In genomic region chr4:173802714-173803022, GRCh38 we compare ENCODE assay signal across 15 cellular contexts.
"Had no signal": no experiment of that assay in that cellular context is flagged by ENCODE, and none has a peak within 500 bp of the region (broad histone marks: within the 10 kb centered on the region; RNA-seq: fewer than 3 reads in every experiment).

No MANE protein-coding gene starts in this region.

- H3K9ac ChIP-seq: parathyroid adenoma had no signal

- H3K9me3 ChIP-seq: gastroesophageal sphincter, prostate gland, stomach, thoracic aorta had no signal

- H3K27me3 ChIP-seq: gastroesophageal sphincter, stomach had no signal

- H3K27ac ChIP-seq: gastroesophageal sphincter, parathyroid adenoma, prostate gland, skin epidermis, stomach, thoracic aorta had no signal

- DNase-seq: effector memory CD4-positive, alpha-beta T cell; glutamatergic neuron; kidney glomerular epithelial cell; naive thymus-derived CD4-positive, alpha-beta T cell; occipital lobe; retina; stimulated activated CD4-positive, alpha-beta T cell treated with anti-CD3 and anti-CD28 coated beads, Interleukin-12 subunit alpha, Interleukin-12 subunit beta, amount 100 ng/mL, for 4 hours; stimulated activated naive CD4-positive, alpha-beta T cell; stomach; substantia nigra had no signal

- H3K79me2 ChIP-seq: parathyroid adenoma had no signal

- H3K4me1 ChIP-seq: parathyroid adenoma, prostate gland had no signal

- H2AFZ ChIP-seq: parathyroid adenoma had no signal

- H3K4me3 ChIP-seq: gastroesophageal sphincter, prostate gland, skin epidermis, stomach, thoracic aorta had no signal

- H3K36me3 ChIP-seq: gastroesophageal sphincter, prostate gland, stomach, thoracic aorta had no signal
